28 cellular contexts compared by ENCODE assay signal in genomic region chr13:110961959-110962358, GRCh38.
"Had no signal": no experiment of that assay in that cellular context is flagged by ENCODE, and none has a peak within 500 bp of the region (broad histone marks: within the 10 kb centered on the region; RNA-seq: fewer than 3 reads in every experiment).

No MANE protein-coding gene starts in this region.

- H3K4me3 Mint-ChIP-seq: nephron; neural progenitor cell; stimulated activated effector memory CD8-positive, alpha-beta T cell treated with anti-CD3 and anti-CD28 coated beads, Interleukin-12 subunit alpha, Interleukin-12 subunit beta, amount 100 ng/mL, for 72 hours; stimulated activated naive B cell treated with anti-CD40 and anti-IgM and Interleukin-4, amounts not matched to agents 10 μg/mL and 1 μg/mL and 100 μg/mL, for 72 hours; stimulated activated naive CD8-positive, alpha-beta T cell treated with anti-CD3 and anti-CD28 coated beads, Interleukin-15, Interleukin-2, amounts not matched to agents 100 ng/mL and 50 ng/mL, for 24 hours had no signal

- H3K27me3 ChIP-seq: neural progenitor cell, ovary, right lobe of liver, sigmoid colon, stomach, thyroid gland, tibial nerve, upper lobe of left lung, vagina had no signal

- DNase-seq: occipital lobe; ovary; posterior cingulate gyrus; psoas muscle; right cardiac atrium; right lobe of liver; sigmoid colon; small intestine; stimulated activated CD4-positive, alpha-beta T cell treated with anti-CD3 and anti-CD28 coated beads, Interleukin-15, amount 100 ng/mL, for 24 hours; stimulated activated CD4-positive, alpha-beta T cell treated with anti-CD3 and anti-CD28 coated beads, Interleukin-2, amount 100 ng/mL, for 24 hours; stimulated activated CD4-positive, alpha-beta T cell treated with anti-CD3 and anti-CD28 coated beads, Interleukin-2, amount 100 ng/mL, for 48 hours; stimulated activated CD4-positive, alpha-beta T cell treated with anti-CD3 and anti-CD28 coated beads, Interleukin-4, amount 100 ng/mL, for 24 hours; stimulated activated naive B cell treated with anti-CD40 and anti-IgM and Interleukin-4, amounts not matched to agents 10 μg/mL and 1 μg/mL and 100 μg/mL, for 72 hours; stimulated activated naive CD4-positive, alpha-beta T cell treated with Interleukin-2 at 50 U/mL for 16 hours; stomach; thyroid gland; trophoblast cell; upper lobe of left lung had no signal

- H3K79me2 ChIP-seq: parathyroid adenoma had no signal

- H3K4me3 ChIP-seq: neural progenitor cell, ovary, psoas muscle, right lobe of liver, sigmoid colon, stomach, thoracic aorta, thyroid gland, tibial nerve, upper lobe of left lung, vagina had no signal

- H3K4me2 ChIP-seq: neural progenitor cell had no signal

- H3K9ac ChIP-seq: neural progenitor cell, parathyroid adenoma had no signal

- H3K36me3 Mint-ChIP-seq: neural progenitor cell had no signal

- H3K27ac ChIP-seq: neural progenitor cell, ovary, parathyroid adenoma, psoas muscle, right lobe of liver, sigmoid colon, stomach, thoracic aorta, thyroid gland, tibial nerve, upper lobe of left lung, vagina had no signal

- H3K9me3 ChIP-seq: psoas muscle, right lobe of liver, thyroid gland, vagina had no signal

- H2AFZ ChIP-seq: neural progenitor cell, parathyroid adenoma had no signal

- H3K4me1 Mint-ChIP-seq: nephron had no signal

- H3K27me3 Mint-ChIP-seq: progenitor cell of endocrine pancreas had no signal

- H3K36me3 ChIP-seq: neural progenitor cell, ovary, right lobe of liver, sigmoid colon, stomach, thoracic aorta, thyroid gland, tibial nerve, upper lobe of left lung, vagina had no signal

- ATAC-seq: psoas muscle; right cardiac atrium; right lobe of liver; stimulated activated effector memory CD8-positive, alpha-beta T cell treated with anti-CD3 and anti-CD28 coated beads, Interleukin-12 subunit alpha, Interleukin-12 subunit beta, amount 100 ng/mL, for 72 hours; stimulated activated naive B cell treated with anti-CD40 and anti-IgM and Interleukin-4, amounts not matched to agents 10 μg/mL and 1 μg/mL and 100 μg/mL, for 72 hours had no signal

- H3K4me1 ChIP-seq: neural progenitor cell, parathyroid adenoma, psoas muscle, right lobe of liver, sigmoid colon, stomach, thyroid gland, tibial nerve, upper lobe of left lung, vagina had no signal

- FAIRE-seq: small intestine, urothelium cell line had no signal

- H3K27ac Mint-ChIP-seq: nephron; neural progenitor cell; progenitor cell of endocrine pancreas; stimulated activated effector memory CD8-positive, alpha-beta T cell treated with anti-CD3 and anti-CD28 coated beads, Interleukin-12 subunit alpha, Interleukin-12 subunit beta, amount 100 ng/mL, for 72 hours; stimulated activated naive B cell treated with anti-CD40 and anti-IgM and Interleukin-4, amounts not matched to agents 10 μg/mL and 1 μg/mL and 100 μg/mL, for 72 hours; stimulated activated naive CD8-positive, alpha-beta T cell treated with anti-CD3 and anti-CD28 coated beads, Interleukin-15, Interleukin-2, amounts not matched to agents 100 ng/mL and 50 ng/mL, for 24 hours had no signal
